ENCODE assay signal across 15 cellular contexts in the genomic region with DNA sequence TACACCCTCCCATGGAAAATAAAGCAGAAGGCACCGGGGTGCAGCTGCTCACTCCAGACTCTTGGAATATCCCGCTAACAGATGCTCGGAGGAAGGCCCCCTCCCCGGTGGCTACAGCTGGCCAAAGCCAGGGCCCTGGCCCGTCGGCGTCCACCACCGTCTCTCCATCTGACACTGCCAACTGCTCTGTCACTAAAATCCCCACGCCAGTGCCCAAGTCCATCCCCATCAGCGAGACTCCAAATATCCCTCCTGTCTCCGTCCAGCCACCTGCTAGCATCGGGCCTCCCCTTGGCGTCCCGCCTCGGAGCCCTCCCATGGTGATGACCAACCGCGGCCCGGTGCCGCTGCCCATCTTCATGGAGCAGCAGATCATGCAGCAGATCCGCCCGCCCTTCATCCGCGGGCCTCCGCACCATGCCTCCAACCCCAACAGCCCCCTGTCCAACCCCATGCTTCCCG.
A peak's percentile ranks its signal among the peaks of the same experiment; 100 is the strongest.
DNase-seq lines count a peak whose midpoint lies in the region; ATAC-seq, FAIRE-seq and TF ChIP-seq lines count a peak whose summit lies in the region.
"Had no signal": no experiment of that assay in that cellular context is flagged by ENCODE, and none has a peak within 500 bp of the region (broad histone marks: within the 10 kb centered on the region; RNA-seq: fewer than 3 reads in every experiment).

No MANE protein-coding gene starts in this region.

- H3K27ac ChIP-seq in right atrium auricular region (peak overlapping the region in 1 of 2 donors; percentile 26), kidney (ENCODE audit: low read depth in 2 of 2, low read length in 2 of 2) (no peak overlapping the region), smooth muscle cell (ENCODE audit: low read depth) (no peak overlapping the region)
- no peak overlapping the region for H3K27ac ChIP-seq in effector memory CD4-positive, alpha-beta T cell (ENCODE audit: insufficient read depth, low read length, poor library complexity, severe bottlenecking)
- H3K27ac ChIP-seq: esophagus squamous epithelium, Peyer's patch, prostate gland had no signal

- H4K20me1 ChIP-seq in smooth muscle cell (ENCODE audit: low read depth) = no peaks in the 10 kb centered on the region

- H3F3A ChIP-seq in smooth muscle cell (ENCODE audit: low read depth) = no peaks in the 10 kb centered on the region

- H3K36me3 ChIP-seq in right atrium auricular region (peaks cover 3% of the 10 kb centered on the region), kidney (ENCODE audit: control insufficient read depth in 1 of 2, insufficient read depth in 2 of 2, low read length in 2 of 2) (peaks cover 0 to 5% of the 10 kb centered on the region in 2 donors), smooth muscle cell (ENCODE audit: low read depth) (no peaks in the 10 kb centered on the region)
- no peaks in the 10 kb centered on the region for H3K36me3 ChIP-seq in effector memory CD4-positive, alpha-beta T cell (ENCODE audit: control insufficient read depth, insufficient read depth, low read length)
- H3K36me3 ChIP-seq: esophagus squamous epithelium, Peyer's patch, prostate gland had no signal

- H3K9ac ChIP-seq in kidney (ENCODE audit: low read length in 2 of 2) = no peak overlapping the region
- H3K9ac ChIP-seq in smooth muscle cell (ENCODE audit: low read depth) = no peak overlapping the region

- H3K4me3 ChIP-seq in right atrium auricular region (no peak overlapping the region), kidney (ENCODE audit: low read length in 2 of 2) (no peak overlapping the region), smooth muscle cell (no peak overlapping the region)
- H3K4me3 ChIP-seq in effector memory CD4-positive, alpha-beta T cell (ENCODE audit: insufficient read depth, low read depth, low read length, poor library complexity, severe bottlenecking) = no peak overlapping the region
- H3K4me3 ChIP-seq: prostate gland had no signal

- no peak overlapping the region for H3K4me2 ChIP-seq in smooth muscle cell

- H3K4me1 ChIP-seq in right atrium auricular region (peaks cover 0 to 10% of the 10 kb centered on the region in 2 donors), kidney (ENCODE audit: control insufficient read depth in 1 of 2, insufficient read depth in 1 of 2, low read depth in 1 of 2, low read length in 2 of 2) (peaks cover 2 to 8% of the 10 kb centered on the region in 2 donors), smooth muscle cell (ENCODE audit: low read depth) (no peaks in the 10 kb centered on the region)
- peaks cover 3% of the 10 kb centered on the region for H3K4me1 ChIP-seq in effector memory CD4-positive, alpha-beta T cell (ENCODE audit: control insufficient read depth, insufficient read depth, low read length, poor library complexity, severe bottlenecking)
- H3K4me1 ChIP-seq: prostate gland had no signal

- peaks cover 6% of the 10 kb centered on the region for H3K4me1 Mint-ChIP-seq in activated naive CD8-positive, alpha-beta T cell (ENCODE audit: low read depth)
- H3K4me1 Mint-ChIP-seq in type B pancreatic cell (ENCODE audit: unreplicated experiment) = peaks cover 13% of the 10 kb centered on the region

- intact Hi-C loops in Right ventricle myocardium inferior (cut with DNase I) (loop anchor here (5.0 kb wide), 1 partner anchor 36 kb away; no protein-coding TSS in a partner anchor), kidney (cut with DNase I) (no loop called here)

- H3K4me3 Mint-ChIP-seq in activated naive CD8-positive, alpha-beta T cell = peak overlapping the region; percentile 53
- peak overlapping the region; percentile 44 for H3K4me3 Mint-ChIP-seq in type B pancreatic cell

- 94% methylated on average over 25 of the region's 25 CpGs for WGBS in smooth muscle cell (ENCODE audit: low lambda C conversion rate)

- FAIRE-seq in kidney (lab: Jason Lieb, UNC) = no peak
- FAIRE-seq: GM18507 had no signal

- no peak for DNase-seq in Right ventricle myocardium inferior (ENCODE audit: missing footprints)
- DNase-seq in right atrium auricular region (ENCODE audit: low spot score) = no peak
- peak; percentile 68 for DNase-seq in kidney
- no peak for DNase-seq in type B pancreatic cell (ENCODE audit: extremely low spot score, unreplicated experiment)
- DNase-seq in smooth muscle cell (lab: John Stamatoyannopoulos, UW; ENCODE audit: unreplicated experiment) = no peak
- no peak for DNase-seq in effector memory CD4-positive, alpha-beta T cell
- DNase-seq in MV-4-11 (lab: John Stamatoyannopoulos, UW) = no peak
- DNase-seq: esophagus squamous epithelium, hippocampal formation, NCI-H1092 treated with DMSO at 0.1 percent for 48 hours, Peyer's patch had no signal

- H3K27me3 ChIP-seq in right atrium auricular region (no peaks in the 10 kb centered on the region), smooth muscle cell (ENCODE audit: low read depth) (peaks cover 25% of the 10 kb centered on the region)
- peaks cover 16% of the 10 kb centered on the region for H3K27me3 ChIP-seq in effector memory CD4-positive, alpha-beta T cell (replicated peaks; ENCODE audit: control insufficient read depth, insufficient read depth, low read length, poor library complexity, severe bottlenecking)

- no peaks in the 10 kb centered on the region for H3K9me3 ChIP-seq in right atrium auricular region
- no peaks in the 10 kb centered on the region for H3K9me3 ChIP-seq in kidney (ENCODE audit: control insufficient read depth in 1 of 2, low read length in 2 of 2)
- no peaks in the 10 kb centered on the region for H3K9me3 ChIP-seq in smooth muscle cell (replicated peaks; ENCODE audit: low read depth)
- no peaks in the 10 kb centered on the region for H3K9me3 ChIP-seq in effector memory CD4-positive, alpha-beta T cell (ENCODE audit: control insufficient read depth, low read length)
- H3K9me3 ChIP-seq: esophagus squamous epithelium, Peyer's patch, prostate gland had no signal

- H3K27ac Mint-ChIP-seq in activated naive CD8-positive, alpha-beta T cell = no peak overlapping the region
- no peak overlapping the region for H3K27ac Mint-ChIP-seq in type B pancreatic cell
- H3K27ac Mint-ChIP-seq: dendritic cell treated with granulocyte-macrophage colony-stimulating factor and Interleukin-4, amounts not matched to agents 40 ng/mL and 50 ng/mL, for 4 days had no signal

- ATAC-seq in Right ventricle myocardium inferior = peak; percentile 56

- peaks cover 6% of the 10 kb centered on the region for H3K36me3 Mint-ChIP-seq in activated naive CD8-positive, alpha-beta T cell
- peaks cover 19% of the 10 kb centered on the region for H3K36me3 Mint-ChIP-seq in type B pancreatic cell

- TF ChIP-seq CTCF in right atrium auricular region (IDR thresholded peaks at IDR 0.05) = no peak
- TF ChIP-seq CTCF in kidney (IDR thresholded peaks at IDR 0.05; ENCODE audit: borderline replicate concordance, extremely low read depth, insufficient read depth) = no peak
- no peak for TF ChIP-seq CTCF in type B pancreatic cell (conservative IDR thresholded peaks at IDR 0.05)
- TF ChIP-seq CTCF in smooth muscle cell (IDR thresholded peaks at IDR 0.05; ENCODE audit: borderline replicate concordance, insufficient read depth, poor library complexity, severe bottlenecking) = no peak

- no peak overlapping the region for H2AFZ ChIP-seq in smooth muscle cell (ENCODE audit: low read depth)

- H3K79me2 ChIP-seq in smooth muscle cell (ENCODE audit: low read depth) = no peaks in the 10 kb centered on the region

- H3K9me3 Mint-ChIP-seq in activated naive CD8-positive, alpha-beta T cell (ENCODE audit: low read depth) = no peaks in the 10 kb centered on the region
- no peaks in the 10 kb centered on the region for H3K9me3 Mint-ChIP-seq in type B pancreatic cell
- H3K9me3 Mint-ChIP-seq: dendritic cell treated with granulocyte-macrophage colony-stimulating factor and Interleukin-4, amounts not matched to agents 40 ng/mL and 50 ng/mL, for 4 days had no signal

- H3K27me3 Mint-ChIP-seq in activated naive CD8-positive, alpha-beta T cell = peaks cover 27% of the 10 kb centered on the region
- H3K27me3 Mint-ChIP-seq in type B pancreatic cell = peaks cover 36% of the 10 kb centered on the region
